Comparison of ENCODE assay signal across 23 cellular contexts in the genomic region with DNA sequence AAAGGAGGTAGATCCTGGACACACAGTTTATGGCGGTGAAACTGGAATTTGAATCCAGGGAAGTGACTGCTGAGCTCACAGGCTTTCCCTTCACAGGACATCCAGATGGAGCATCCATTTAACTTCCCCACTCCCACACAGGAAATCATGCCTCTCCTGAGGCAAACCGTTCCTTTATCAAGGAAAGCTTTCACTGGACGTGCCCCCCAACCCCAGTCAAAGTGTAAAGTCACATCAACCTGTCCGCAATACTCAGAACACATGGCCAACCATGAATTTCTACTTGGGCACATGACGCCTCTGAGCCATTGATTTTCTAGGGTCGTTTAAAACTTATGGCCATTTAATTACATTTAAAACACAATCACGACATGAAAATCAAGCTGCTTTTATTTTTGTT. TPM values are rescaled to one million over a fixed set of nuclear protein-coding genes. Genes with fewer than 3 reads are reported as not detected.
"Had no signal": no experiment of that assay in that cellular context is flagged by ENCODE, and none has a peak within 500 bp of the region (broad histone marks: within the 10 kb centered on the region; RNA-seq: fewer than 3 reads in every experiment).

No MANE protein-coding gene starts in this region.

- FAIRE-seq: colon, endothelial cell of umbilical vein, islet of Langerhans, keratinocyte had no signal

- H3K27ac ChIP-seq: dorsolateral prefrontal cortex, esophagus squamous epithelium, gastrocnemius medialis, lower lobe of right lung had no signal

- H3K9me3 ChIP-seq: esophagus squamous epithelium, gastrocnemius medialis, heart right ventricle, left lung, lower lobe of right lung, mucosa of descending colon had no signal

- DNase-seq: dermis blood vessel endothelial cell; dorsolateral prefrontal cortex; effector CD4-positive, alpha-beta T cell; effector memory CD4-positive, alpha-beta T cell; esophagus squamous epithelium; foreskin fibroblast; foreskin melanocyte; gastrocnemius medialis; glutamatergic neuron; head of caudate nucleus; heart right ventricle; hippocampal formation; left cardiac atrium; left lung; left ventricle myocardium superior; lower lobe of right lung; mesenchymal stem cell; mucosa of descending colon had no signal

- H3K4me3 ChIP-seq: dorsolateral prefrontal cortex, esophagus squamous epithelium, gastrocnemius medialis, left lung, lower lobe of right lung, mucosa of descending colon had no signal

- H3K36me3 ChIP-seq: esophagus squamous epithelium, gastrocnemius medialis, left lung, lower lobe of right lung had no signal

RNA-seq across cellular contexts. Expression of gene PCOLCE2, which starts 2.9 kb away (rescaled TPM):
- total RNA-seq: endothelial cell of umbilical vein, lung microvascular endothelial cell had no signal
- polyA plus RNA-seq: endothelial cell of umbilical vein had no signal
